Comparison of ENCODE assay signal across 14 cellular contexts in genomic region chr10:126935263-126935946, GRCh38. TPM values are rescaled to one million over a fixed set of nuclear protein-coding genes. Genes with fewer than 3 reads are reported as not detected.
DNase-seq lines count a peak whose midpoint lies in the region; ATAC-seq, FAIRE-seq and TF ChIP-seq lines count a peak whose summit lies in the region.
"Had no signal": no experiment of that assay in that cellular context is flagged by ENCODE, and none has a peak within 500 bp of the region (broad histone marks: within the 10 kb centered on the region; RNA-seq: fewer than 3 reads in every experiment).

No MANE protein-coding gene starts in this region.

- H3K79me1 ChIP-seq in trophoblast cell (ENCODE audit: low read length): no peaks in the 10 kb centered on the region

- TF ChIP-seq CTCF in SK-N-SH (IDR thresholded peaks at IDR 0.05): no peak
- TF ChIP-seq CTCF in epithelial cell of esophagus (IDR thresholded peaks at IDR 0.05; ENCODE audit: insufficient read depth, low read depth, low read length, missing control alignments): no peak

- H3K79me2 ChIP-seq in SK-N-SH (ENCODE audit: insufficient read depth) (peaks cover 93% of the 10 kb centered on the region), trophoblast cell (ENCODE audit: control insufficient read depth, insufficient read depth, low read length, poor library complexity) (peaks cover 7% of the 10 kb centered on the region)

- H3K4me1 ChIP-seq in SK-N-SH (ENCODE audit: control insufficient read depth in 1 of 2, insufficient read depth in 2 of 2, low read depth in 1 of 2, low read length in 1 of 2): peaks cover 9 to 18% of the 10 kb centered on the region in 2 experiments; a peak in 3 of 4 replicates
- peaks cover 3 to 4% of the 10 kb centered on the region in 2 experiments for H3K4me1 ChIP-seq in trophoblast cell (ENCODE audit: control insufficient read depth in 1 of 2, insufficient read depth in 2 of 2, low read length in 2 of 2)

- peak overlapping the region; percentile 51 for H3K4me2 ChIP-seq in SK-N-SH
- no peak overlapping the region for H3K4me2 ChIP-seq in trophoblast cell (ENCODE audit: low read length)

- peaks cover 70% of the 10 kb centered on the region for H4K20me1 ChIP-seq in SK-N-SH (ENCODE audit: insufficient read depth)

- POLR2A ChIA-PET in SK-N-SH (lab: Yijun Ruan, JAX): no interaction called here

- H3K9ac ChIP-seq in SK-N-SH: no peak overlapping the region
- peak overlapping the region; percentile 31 for H3K9ac ChIP-seq in trophoblast cell (ENCODE audit: low read length)

- no peak overlapping the region for H3K23ac ChIP-seq in trophoblast cell (ENCODE audit: low read length)

- no peak overlapping the region for H3K4ac ChIP-seq in trophoblast cell (ENCODE audit: low read depth, low read length)

- H3F3A ChIP-seq in SK-N-SH (replicated peaks; ENCODE audit: insufficient read depth): peaks cover 20% of the 10 kb centered on the region

- H3K27me3 ChIP-seq in SK-N-SH (ENCODE audit: insufficient read depth) (no peaks in the 10 kb centered on the region), trophoblast cell (ENCODE audit: insufficient read depth, low read length) (no peaks in the 10 kb centered on the region)
- H3K27me3 ChIP-seq: spleen, tibial artery had no signal

- H2BK120ac ChIP-seq in trophoblast cell (ENCODE audit: insufficient read depth, low read length, poor library complexity): no peak overlapping the region

- no peak overlapping the region for H4K12ac ChIP-seq in trophoblast cell (ENCODE audit: low read depth, low read length)

- H3K9me2 ChIP-seq in SK-N-SH: no peaks in the 10 kb centered on the region

- DNase-seq in H54 (ENCODE audit: insufficient read length, low spot score): peak; percentile 61
- peak; percentile 79 for DNase-seq in SK-N-SH
- DNase-seq in epithelial cell of esophagus (ENCODE audit: low read depth): peak; percentile 35
- DNase-seq in trophoblast cell: no peak
- no peak for DNase-seq in activated CD4-positive, alpha-beta T cell treated with anti-CD3 and anti-CD28 coated beads for 48 hours
- DNase-seq in pons (ENCODE audit: low spot score): no peak
- DNase-seq: effector CD4-positive, alpha-beta T cell; NCI-H1092 treated with DMSO at 0.1 percent for 48 hours; NCI-H446 treated with DMSO at 0.1 percent for 48 hours; SHP77 treated with DMSO at 0.1 percent for 48 hours; spleen; tibial artery had no signal

- no peak overlapping the region for H2AK5ac ChIP-seq in trophoblast cell (ENCODE audit: low read length)

- H3K14ac ChIP-seq in trophoblast cell (ENCODE audit: low read length): no peak overlapping the region

- CTCF ChIA-PET in SK-N-SH (lab: Yijun Ruan, JAX): no interaction called here

- 0 out of 2 replicates have a peak, but pooled peaks have one; percentile 7 for TF ChIP-seq RAD21 in SK-N-SH (IDR thresholded peaks at IDR 0.05; ENCODE audit: low read length)

- ATAC-seq in esophagus mucosa (no peak), GM21423 (IDR thresholded peaks at IDR 0.05; ENCODE audit: unreplicated experiment) (no peak)

- H3K18ac ChIP-seq in trophoblast cell (ENCODE audit: low read length): peak overlapping the region; percentile 47

- no peak overlapping the region for H2BK12ac ChIP-seq in trophoblast cell (ENCODE audit: low read length)

- TF ChIP-seq POLR2A in H54 (IDR thresholded peaks at IDR 0.05; ENCODE audit: low read depth, low read length): no peak

- no peak for TF ChIP-seq EP300 in SK-N-SH (IDR thresholded peaks at IDR 0.05; ENCODE audit: borderline replicate concordance in 1 of 2, low read depth in 1 of 2, low read length in 1 of 2)

- H3K36me3 ChIP-seq in SK-N-SH (replicated peaks in 1 of 2; ENCODE audit: control insufficient read depth in 1 of 2, insufficient read depth in 2 of 2, low read length in 1 of 2) (peaks cover 0 to 4% of the 10 kb centered on the region in 2 experiments), trophoblast cell (ENCODE audit: control insufficient read depth in 1 of 2, insufficient read depth in 2 of 2, low read length in 2 of 2) (peaks cover 7 to 16% of the 10 kb centered on the region in 2 experiments)
- H3K36me3 ChIP-seq: spleen, tibial artery had no signal

- no peak overlapping the region for H3K4me3 ChIP-seq in SK-N-SH (ENCODE audit: low read depth in 2 of 2, low read length in 1 of 2)
- H3K4me3 ChIP-seq in epithelial cell of esophagus (ENCODE audit: low read length): no peak overlapping the region
- no peak overlapping the region for H3K4me3 ChIP-seq in trophoblast cell (ENCODE audit: low read depth, low read length)
- H3K4me3 ChIP-seq: spleen, tibial artery had no signal

- H3K27ac ChIP-seq in SK-N-SH (ENCODE audit: low read depth in 2 of 2, low read length in 1 of 2) (peak overlapping the region; percentile 24 to 45; a peak in 3 of 4 replicates), trophoblast cell (ENCODE audit: low read depth, low read length) (no peak overlapping the region)
- H3K27ac ChIP-seq: tibial artery had no signal

- no peak overlapping the region for H4K8ac ChIP-seq in trophoblast cell (ENCODE audit: low read depth, low read length)

- H2AFZ ChIP-seq in SK-N-SH (ENCODE audit: low read depth) (no peak overlapping the region), trophoblast cell (ENCODE audit: insufficient read depth, low read length, poor library complexity) (no peak overlapping the region)

- 46% methylated on average over 5 of the region's 5 CpGs for WGBS in SK-N-SH (ENCODE audit: low lambda C conversion rate)
- whole genome bisulfite sequencing in trophoblast cell (ENCODE audit: extremely low coverage, insufficient coverage, insufficient read length): no CpG with 5 or more reads among the region's 5 CpGs

- no peak overlapping the region for H4K91ac ChIP-seq in trophoblast cell (ENCODE audit: low read depth, low read length)

- H3K9me3 ChIP-seq in SK-N-SH: no peaks in the 10 kb centered on the region
- H3K9me3 ChIP-seq in trophoblast cell (ENCODE audit: insufficient read depth, low read depth, low read length): peaks cover 1% of the 10 kb centered on the region
- H3K9me3 ChIP-seq: tibial artery had no signal

- FAIRE-seq in H54 (lab: Jason Lieb, UNC): no peak

- no peak overlapping the region for H2BK5ac ChIP-seq in trophoblast cell (ENCODE audit: low read depth, low read length, poor library complexity)

TF ChIP-seq in SK-N-SH, 30 proteins besides CTCF, POLR2A, EP300 and RAD21:
- TF ChIP-seq PBX3 (IDR thresholded peaks at IDR 0.05) (peak; percentile 35; the same call in 1 of the 2 replicates), NFIC (IDR thresholded peaks at IDR 0.05; ENCODE audit: borderline replicate concordance) (peak; percentile 73), REST (IDR thresholded peaks at IDR 0.05; ENCODE audit: low read depth, low read length) (no peak)

RNA-seq across cellular contexts. Expression of gene DOCK1, which starts 30.2 kb away (rescaled TPM):
- 15.5 and 15.6 TPM in 2 replicates for polyA plus RNA-seq in SK-N-SH (2012; rRNA removed)
- 20.8 and 21.1 TPM in 2 replicates for polyA plus RNA-seq in SK-N-SH (2012; cell fraction: cytosol; rRNA removed)
- 15.1 and 19.9 TPM in 2 replicates for polyA plus RNA-seq in SK-N-SH (2012; cell fraction: nucleus; rRNA removed)
- polyA plus RNA-seq in trophoblast cell (2013): 44.0 and 44.4 TPM in 2 replicates
- 37.6 TPM for total RNA-seq in esophagus mucosa

Comparison
In these comparisons a context has a peak if more than half of its experiments do, and no peak if none do; other contexts are left out.
1. DNase-seq: peak in H54 (single experiment), SK-N-SH (single experiment) and epithelial cell of esophagus (single experiment); none in trophoblast cell (0 of 2), activated CD4-positive, alpha-beta T cell treated with anti-CD3 and anti-CD28 coated beads for 48 hours (single experiment) and pons (single experiment).